In the genomic region with DNA sequence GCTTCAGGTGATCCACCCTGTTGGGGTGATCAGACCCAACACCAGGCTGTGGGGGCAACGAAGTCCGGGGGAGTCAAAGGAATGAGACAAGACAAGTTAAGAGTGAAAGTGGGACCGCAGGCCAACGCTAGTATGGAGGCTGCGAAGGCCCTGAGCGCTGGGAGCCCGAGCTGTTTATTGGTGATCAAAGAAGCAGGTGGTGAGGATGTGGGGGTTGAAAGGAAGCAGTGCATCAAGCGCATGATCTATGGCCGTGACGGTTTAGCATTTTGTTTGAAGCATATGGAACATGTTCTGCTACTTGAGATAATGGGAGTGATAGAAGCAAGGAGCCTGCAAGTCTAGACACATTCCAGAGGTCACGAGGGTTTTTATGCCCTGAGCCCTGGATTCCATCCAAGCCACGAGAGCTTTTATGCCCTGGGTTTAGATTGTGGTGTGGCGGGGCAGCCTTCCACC, we compare ENCODE assay signal across 8 cellular contexts. TPM values are rescaled to one million over a fixed set of nuclear protein-coding genes. Genes with fewer than 3 reads are reported as not detected.
DNase-seq lines count a peak whose midpoint lies in the region; ATAC-seq and TF ChIP-seq lines count a peak whose summit lies in the region.

No MANE protein-coding gene starts in this region.

- no peak for TF ChIP-seq POLR2A in uterus (IDR thresholded peaks at IDR 0.05)

- H3K27me3 ChIP-seq in smooth muscle cell (ENCODE audit: low read depth) (no peaks in the 10 kb centered on the region), uterus (no peaks in the 10 kb centered on the region)

- peak overlapping the region in 4 of 5 experiments; percentile 34 to 88 (median 68) for H3K27ac Mint-ChIP-seq in brain

- H3K9ac ChIP-seq in smooth muscle cell (ENCODE audit: low read depth): peak overlapping the region; percentile 62

- DNase-seq in ELF-1 (ENCODE audit: low read depth, low spot score) (peak; percentile 79), T-helper 9 cell (peak; percentile 48), smooth muscle cell (lab: John Stamatoyannopoulos, UW; ENCODE audit: unreplicated experiment) (no peak), uterus (no peak), pons (ENCODE audit: low spot score) (no peak)

- intact Hi-C loops in uterus (cut with DNase I; ENCODE audit: low total_unique reads): no loop called here

- TF ChIP-seq CTCF in brain (conservative IDR thresholded peaks at IDR 0.05) (no peak), smooth muscle cell (IDR thresholded peaks at IDR 0.05; ENCODE audit: borderline replicate concordance, insufficient read depth, poor library complexity, severe bottlenecking) (no peak), uterus (IDR thresholded peaks at IDR 0.05) (no peak)

- H3K9me3 Mint-ChIP-seq in brain: peaks cover 0 to 12% (median 4%) of the 10 kb centered on the region in 5 experiments

- peak overlapping the region; percentile 93 for H3K27ac ChIP-seq in smooth muscle cell (ENCODE audit: low read depth)
- H3K27ac ChIP-seq in uterus: peak overlapping the region in 1 of 2 donors; percentile 11

- H3K79me2 ChIP-seq in smooth muscle cell (ENCODE audit: low read depth): no peaks in the 10 kb centered on the region

- peak overlapping the region; percentile 54 for H2AFZ ChIP-seq in smooth muscle cell (ENCODE audit: low read depth)

- ATAC-seq in GM18502 (IDR thresholded peaks at IDR 0.05; ENCODE audit: poor library complexity, unreplicated experiment) (no peak), HG02885 (IDR thresholded peaks at IDR 0.05; ENCODE audit: poor library complexity, unreplicated experiment) (no peak)

- H3K4me3 Mint-ChIP-seq in brain: peak overlapping the region in 1 of 5 experiments; percentile 49

- no peak overlapping the region for H3K4me3 ChIP-seq in smooth muscle cell
- H3K4me3 ChIP-seq in uterus: no peak overlapping the region

- no peaks in the 10 kb centered on the region for H3K36me3 Mint-ChIP-seq in brain

- H3K4me1 ChIP-seq in smooth muscle cell (ENCODE audit: low read depth) (peaks cover 19% of the 10 kb centered on the region), uterus (no peaks in the 10 kb centered on the region)

- no peaks in the 10 kb centered on the region for H3K9me3 ChIP-seq in smooth muscle cell (replicated peaks; ENCODE audit: low read depth)
- no peaks in the 10 kb centered on the region for H3K9me3 ChIP-seq in uterus

- H3K4me1 Mint-ChIP-seq in brain: peaks cover 39% of the 10 kb centered on the region

- H3F3A ChIP-seq in smooth muscle cell (ENCODE audit: low read depth): peaks cover 27% of the 10 kb centered on the region

- 10% methylated on average over 13 of the region's 13 CpGs for WGBS in smooth muscle cell (ENCODE audit: low lambda C conversion rate)

- peaks cover 31% of the 10 kb centered on the region for H3K27me3 Mint-ChIP-seq in brain

- H3K36me3 ChIP-seq in smooth muscle cell (ENCODE audit: low read depth) (no peaks in the 10 kb centered on the region), uterus (no peaks in the 10 kb centered on the region)

- no peaks in the 10 kb centered on the region for H4K20me1 ChIP-seq in smooth muscle cell (ENCODE audit: low read depth)

- peak overlapping the region; percentile 74 for H3K4me2 ChIP-seq in smooth muscle cell

RNA-seq across cellular contexts. Expression of a gene that starts 49.5 kb away (rescaled TPM):
- polyA plus RNA-seq in brain (ENCODE audit: insufficient read depth, low read depth, low replicate concordance) (1.8 TPM), smooth muscle cell (12.8 and 18.9 TPM in 2 replicates)
- total RNA-seq in smooth muscle cell (11.8 and 24.6 TPM in 2 replicates), uterus (1 to 10 TPM; 1.0 to 2.4 (median 1.7) TPM)

Comparison
In these comparisons a context has a peak if more than half of its experiments do, and no peak if none do; other contexts are left out.
1. DNase-seq: peak in ELF-1 (single experiment) and T-helper 9 cell (single experiment); none in smooth muscle cell (single experiment), uterus (0 of 2) and pons (single experiment).